ENCODE assay signal across 1 cellular context in genomic region chr4:15144249-15144966, GRCh38.
TF ChIP-seq lines count a peak whose summit lies in the region.

No MANE protein-coding gene starts in this region.

TF ChIP-seq in H1, 55 proteins besides CTCF, POLR2A, EP300 and RAD21:
- TF ChIP-seq, protein P1, sequence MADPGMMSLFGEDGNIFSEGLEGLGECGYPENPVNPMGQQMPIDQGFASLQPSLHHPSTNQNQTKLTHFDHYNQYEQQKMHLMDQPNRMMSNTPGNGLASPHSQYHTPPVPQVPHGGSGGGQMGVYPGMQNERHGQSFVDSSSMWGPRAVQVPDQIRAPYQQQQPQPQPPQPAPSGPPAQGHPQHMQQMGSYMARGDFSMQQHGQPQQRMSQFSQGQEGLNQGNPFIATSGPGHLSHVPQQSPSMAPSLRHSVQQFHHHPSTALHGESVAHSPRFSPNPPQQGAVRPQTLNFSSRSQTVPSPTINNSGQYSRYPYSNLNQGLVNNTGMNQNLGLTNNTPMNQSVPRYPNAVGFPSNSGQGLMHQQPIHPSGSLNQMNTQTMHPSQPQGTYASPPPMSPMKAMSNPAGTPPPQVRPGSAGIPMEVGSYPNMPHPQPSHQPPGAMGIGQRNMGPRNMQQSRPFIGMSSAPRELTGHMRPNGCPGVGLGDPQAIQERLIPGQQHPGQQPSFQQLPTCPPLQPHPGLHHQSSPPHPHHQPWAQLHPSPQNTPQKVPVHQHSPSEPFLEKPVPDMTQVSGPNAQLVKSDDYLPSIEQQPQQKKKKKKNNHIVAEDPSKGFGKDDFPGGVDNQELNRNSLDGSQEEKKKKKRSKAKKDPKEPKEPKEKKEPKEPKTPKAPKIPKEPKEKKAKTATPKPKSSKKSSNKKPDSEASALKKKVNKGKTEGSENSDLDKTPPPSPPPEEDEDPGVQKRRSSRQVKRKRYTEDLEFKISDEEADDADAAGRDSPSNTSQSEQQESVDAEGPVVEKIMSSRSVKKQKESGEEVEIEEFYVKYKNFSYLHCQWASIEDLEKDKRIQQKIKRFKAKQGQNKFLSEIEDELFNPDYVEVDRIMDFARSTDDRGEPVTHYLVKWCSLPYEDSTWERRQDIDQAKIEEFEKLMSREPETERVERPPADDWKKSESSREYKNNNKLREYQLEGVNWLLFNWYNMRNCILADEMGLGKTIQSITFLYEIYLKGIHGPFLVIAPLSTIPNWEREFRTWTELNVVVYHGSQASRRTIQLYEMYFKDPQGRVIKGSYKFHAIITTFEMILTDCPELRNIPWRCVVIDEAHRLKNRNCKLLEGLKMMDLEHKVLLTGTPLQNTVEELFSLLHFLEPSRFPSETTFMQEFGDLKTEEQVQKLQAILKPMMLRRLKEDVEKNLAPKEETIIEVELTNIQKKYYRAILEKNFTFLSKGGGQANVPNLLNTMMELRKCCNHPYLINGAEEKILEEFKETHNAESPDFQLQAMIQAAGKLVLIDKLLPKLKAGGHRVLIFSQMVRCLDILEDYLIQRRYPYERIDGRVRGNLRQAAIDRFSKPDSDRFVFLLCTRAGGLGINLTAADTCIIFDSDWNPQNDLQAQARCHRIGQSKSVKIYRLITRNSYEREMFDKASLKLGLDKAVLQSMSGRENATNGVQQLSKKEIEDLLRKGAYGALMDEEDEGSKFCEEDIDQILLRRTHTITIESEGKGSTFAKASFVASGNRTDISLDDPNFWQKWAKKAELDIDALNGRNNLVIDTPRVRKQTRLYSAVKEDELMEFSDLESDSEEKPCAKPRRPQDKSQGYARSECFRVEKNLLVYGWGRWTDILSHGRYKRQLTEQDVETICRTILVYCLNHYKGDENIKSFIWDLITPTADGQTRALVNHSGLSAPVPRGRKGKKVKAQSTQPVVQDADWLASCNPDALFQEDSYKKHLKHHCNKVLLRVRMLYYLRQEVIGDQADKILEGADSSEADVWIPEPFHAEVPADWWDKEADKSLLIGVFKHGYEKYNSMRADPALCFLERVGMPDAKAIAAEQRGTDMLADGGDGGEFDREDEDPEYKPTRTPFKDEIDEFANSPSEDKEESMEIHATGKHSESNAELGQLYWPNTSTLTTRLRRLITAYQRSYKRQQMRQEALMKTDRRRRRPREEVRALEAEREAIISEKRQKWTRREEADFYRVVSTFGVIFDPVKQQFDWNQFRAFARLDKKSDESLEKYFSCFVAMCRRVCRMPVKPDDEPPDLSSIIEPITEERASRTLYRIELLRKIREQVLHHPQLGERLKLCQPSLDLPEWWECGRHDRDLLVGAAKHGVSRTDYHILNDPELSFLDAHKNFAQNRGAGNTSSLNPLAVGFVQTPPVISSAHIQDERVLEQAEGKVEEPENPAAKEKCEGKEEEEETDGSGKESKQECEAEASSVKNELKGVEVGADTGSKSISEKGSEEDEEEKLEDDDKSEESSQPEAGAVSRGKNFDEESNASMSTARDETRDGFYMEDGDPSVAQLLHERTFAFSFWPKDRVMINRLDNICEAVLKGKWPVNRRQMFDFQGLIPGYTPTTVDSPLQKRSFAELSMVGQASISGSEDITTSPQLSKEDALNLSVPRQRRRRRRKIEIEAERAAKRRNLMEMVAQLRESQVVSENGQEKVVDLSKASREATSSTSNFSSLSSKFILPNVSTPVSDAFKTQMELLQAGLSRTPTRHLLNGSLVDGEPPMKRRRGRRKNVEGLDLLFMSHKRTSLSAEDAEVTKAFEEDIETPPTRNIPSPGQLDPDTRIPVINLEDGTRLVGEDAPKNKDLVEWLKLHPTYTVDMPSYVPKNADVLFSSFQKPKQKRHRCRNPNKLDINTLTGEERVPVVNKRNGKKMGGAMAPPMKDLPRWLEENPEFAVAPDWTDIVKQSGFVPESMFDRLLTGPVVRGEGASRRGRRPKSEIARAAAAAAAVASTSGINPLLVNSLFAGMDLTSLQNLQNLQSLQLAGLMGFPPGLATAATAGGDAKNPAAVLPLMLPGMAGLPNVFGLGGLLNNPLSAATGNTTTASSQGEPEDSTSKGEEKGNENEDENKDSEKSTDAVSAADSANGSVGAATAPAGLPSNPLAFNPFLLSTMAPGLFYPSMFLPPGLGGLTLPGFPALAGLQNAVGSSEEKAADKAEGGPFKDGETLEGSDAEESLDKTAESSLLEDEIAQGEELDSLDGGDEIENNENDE (IDR thresholded peaks at IDR 0.05; ENCODE audit: insufficient replicate concordance, low read length): no peak
- TF ChIP-seq BACH1 (IDR thresholded peaks at IDR 0.05; ENCODE audit: low read length) (no peak), NANOG (IDR thresholded peaks at IDR 0.05; ENCODE audit: insufficient read depth, low read depth, low read length, poor library complexity, severe bottlenecking) (no peak), SIRT6 (IDR thresholded peaks at IDR 0.05; ENCODE audit: low read length) (no peak), CHD1 (IDR thresholded peaks at IDR 0.05; ENCODE audit: low read depth, low read length) (no peak)
- TF ChIP-seq, protein P2, sequence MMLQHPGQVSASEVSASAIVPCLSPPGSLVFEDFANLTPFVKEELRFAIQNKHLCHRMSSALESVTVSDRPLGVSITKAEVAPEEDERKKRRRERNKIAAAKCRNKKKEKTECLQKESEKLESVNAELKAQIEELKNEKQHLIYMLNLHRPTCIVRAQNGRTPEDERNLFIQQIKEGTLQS (IDR thresholded peaks at IDR 0.05; ENCODE audit: insufficient read depth, low read depth, low read length): no peak
